In genomic region chr7:76393116-76394031, GRCh38 we compare ENCODE assay signal across 8 cellular contexts. TPM values are rescaled to one million over a fixed set of nuclear protein-coding genes. Genes with fewer than 3 reads are reported as not detected.
DNase-seq lines count a peak whose midpoint lies in the region; ATAC-seq and TF ChIP-seq lines count a peak whose summit lies in the region.

No MANE protein-coding gene starts in this region.

- peak overlapping the region; percentile 95 for H3K4me2 ChIP-seq in OCI-LY3 (ENCODE audit: low read length)

- H3K79me2 ChIP-seq in OCI-LY3 (ENCODE audit: low read length): no peaks in the 10 kb centered on the region

- peaks cover 16% of the 10 kb centered on the region; the same call in 1 of the 2 replicates for H3K4me1 ChIP-seq in HUES64 (ENCODE audit: insufficient read depth, low read length)
- peaks cover 10% of the 10 kb centered on the region for H3K4me1 ChIP-seq in OCI-LY3 (ENCODE audit: low read length)
- H3K4me1 ChIP-seq in esophagus (ENCODE audit: control insufficient read depth in 2 of 2, insufficient read depth in 2 of 2, low read length in 1 of 2): peaks cover 0 to 7% of the 10 kb centered on the region in 2 donors
- H3K4me1 ChIP-seq in muscle layer of duodenum (ENCODE audit: control insufficient read depth in 1 of 2, insufficient read depth in 2 of 2, low read length in 2 of 2): peaks cover 12 to 28% of the 10 kb centered on the region in 2 donors

- no peaks in the 10 kb centered on the region for H3K36me3 ChIP-seq in HUES64 (ENCODE audit: insufficient read depth, low read length)
- H3K36me3 ChIP-seq in OCI-LY3 (replicated peaks; ENCODE audit: low read depth, low read length): no peaks in the 10 kb centered on the region
- H3K36me3 ChIP-seq in esophagus (ENCODE audit: control insufficient read depth in 2 of 2, insufficient read depth in 2 of 2, low read length in 1 of 2): no peaks in the 10 kb centered on the region
- no peaks in the 10 kb centered on the region for H3K36me3 ChIP-seq in muscle layer of duodenum (ENCODE audit: control insufficient read depth in 1 of 2, insufficient read depth in 2 of 2, low read length in 2 of 2)

- H3K27me3 ChIP-seq in HUES64 (ENCODE audit: insufficient read depth, low read length) (no peaks in the 10 kb centered on the region), OCI-LY3 (ENCODE audit: low read depth, low read length) (no peaks in the 10 kb centered on the region), esophagus (ENCODE audit: control insufficient read depth in 1 of 2, insufficient read depth in 2 of 2, low read length in 2 of 2) (no peaks in the 10 kb centered on the region), muscle layer of duodenum (ENCODE audit: low read depth, low read length) (no peaks in the 10 kb centered on the region)

- H3K27ac ChIP-seq in HUES64 (ENCODE audit: low read depth, low read length): peak overlapping the region; percentile 39; the same call in 1 of the 2 replicates
- no peak overlapping the region for H3K27ac ChIP-seq in OCI-LY3 (ENCODE audit: low read length)
- peak overlapping the region; percentile 84 to 87 for H3K27ac ChIP-seq in esophagus (ENCODE audit: low read depth in 2 of 2, low read length in 1 of 2)
- peak overlapping the region; percentile 85 for H3K27ac ChIP-seq in muscle layer of duodenum (ENCODE audit: low read length)

- WGBS in HUES64: 3% methylated on average over 99 of the region's 99 CpGs
- 3% methylated on average over 82 to 99 of the region's 99 CpGs for WGBS in esophagus, 2 donors

- DNase-seq in DMS114 treated with DMSO at 0.1 percent for 48 hours (lab: John Stamatoyannopoulos, UW; ENCODE audit: unreplicated experiment): peak; percentile 82
- DNase-seq in activated T-cell treated with anti-CD3 and anti-CD28 coated beads for 48 hours (ENCODE audit: low read depth): peak; percentile 94
- DNase-seq in stimulated activated CD8-positive, alpha-beta memory T cell treated with anti-CD3 and anti-CD28 coated beads, Interleukin-7, amount 100 ng/mL, for 24 hours (ENCODE audit: low read depth): peak; percentile 76

- H2AFZ ChIP-seq in OCI-LY3 (ENCODE audit: low read depth, low read length): peak overlapping the region; percentile 100

- no peaks in the 10 kb centered on the region for H4K20me1 ChIP-seq in OCI-LY3 (ENCODE audit: insufficient read depth, low read length)

- ATAC-seq in GM21526 (IDR thresholded peaks at IDR 0.05; ENCODE audit: low FRiP score, unreplicated experiment): peak; percentile 87

- H3K4me3 ChIP-seq in HUES64 (ENCODE audit: low read length): peak overlapping the region; percentile 69
- peak overlapping the region; percentile 90 for H3K4me3 ChIP-seq in OCI-LY3 (ENCODE audit: low read length)
- H3K4me3 ChIP-seq in esophagus (ENCODE audit: low read depth in 1 of 2, low read length in 2 of 2): peak overlapping the region; percentile 60 to 81
- H3K4me3 ChIP-seq in muscle layer of duodenum (ENCODE audit: low read depth in 1 of 2, low read length in 2 of 2): peak overlapping the region; percentile 65 to 80

- TF ChIP-seq CTCF in OCI-LY3 (IDR thresholded peaks at IDR 0.05; ENCODE audit: low read depth, low read length): peak; percentile 7; the same call in 1 of the 2 replicates

- H3K9me3 ChIP-seq in HUES64 (ENCODE audit: insufficient read depth, low read depth, low read length) (no peaks in the 10 kb centered on the region), OCI-LY3 (ENCODE audit: insufficient read depth, low read length) (no peaks in the 10 kb centered on the region), esophagus (ENCODE audit: control insufficient read depth in 2 of 2, insufficient read depth in 1 of 2, low read depth in 1 of 2, low read length in 1 of 2) (no peaks in the 10 kb centered on the region), muscle layer of duodenum (ENCODE audit: control insufficient read depth in 1 of 2, low read length in 2 of 2) (no peaks in the 10 kb centered on the region)

- peak overlapping the region; percentile 73 for H3K9ac ChIP-seq in HUES64 (ENCODE audit: low read depth, low read length)
- peak overlapping the region; percentile 76 for H3K9ac ChIP-seq in OCI-LY3 (ENCODE audit: low read length)

RNA-seq across cellular contexts. Expression of gene SSC4D, which starts 16.1 kb away (rescaled TPM):
- polyA plus RNA-seq in HUES64 (2013, experiment 1 of 2): 7.2 TPM
- 10.3 TPM for polyA plus RNA-seq in HUES64 (2013, experiment 2 of 2)
- under 1 TPM; 0.59 to 0.88 TPM for polyA plus RNA-seq in esophagus

RNA-seq across cellular contexts. Expression of gene ZP3, which starts 31.4 kb away (rescaled TPM):
- polyA plus RNA-seq in HUES64 (2013, experiment 1 of 2): not detected
- polyA plus RNA-seq in HUES64 (2013, experiment 2 of 2): not detected
- 1 to 10 TPM; 4.3 to 6.9 TPM for polyA plus RNA-seq in esophagus

RNA-seq across cellular contexts. Expression of gene YWHAG, which starts 34.6 kb away (rescaled TPM):
- polyA plus RNA-seq in HUES64 (2013, experiment 1 of 2): 169 TPM
- 171 TPM for polyA plus RNA-seq in HUES64 (2013, experiment 2 of 2)
- 10 to 100 TPM; 35.2 to 53.3 TPM for polyA plus RNA-seq in esophagus
